ENCODE assay signal across 11 cellular contexts in the genomic region with DNA sequence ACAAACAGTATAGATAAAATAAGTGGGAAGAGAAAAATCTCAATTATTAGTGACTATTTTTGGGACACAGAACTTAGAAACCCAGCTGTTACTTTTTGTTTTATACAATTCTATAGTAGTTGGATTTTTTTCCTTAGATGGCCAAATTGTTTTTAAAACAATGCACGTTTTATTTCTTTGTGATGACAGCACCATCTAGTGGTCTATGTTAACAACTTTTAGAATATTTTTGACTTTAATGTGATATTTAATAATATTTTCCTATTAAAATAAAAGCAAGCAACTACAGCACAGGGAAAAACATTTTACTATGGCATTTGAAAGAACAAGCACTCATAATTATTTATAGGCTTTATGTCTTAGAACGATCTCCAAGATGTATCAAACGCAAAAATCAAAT. TPM values are rescaled to one million over a fixed set of nuclear protein-coding genes. Genes with fewer than 3 reads are reported as not detected.
DNase-seq lines count a peak whose midpoint lies in the region; ATAC-seq, FAIRE-seq and TF ChIP-seq lines count a peak whose summit lies in the region.
"Had no signal": no experiment of that assay in that cellular context is flagged by ENCODE, and none has a peak within 500 bp of the region (broad histone marks: within the 10 kb centered on the region; RNA-seq: fewer than 3 reads in every experiment).

No MANE protein-coding gene starts in this region.

- H3K9me3 ChIP-seq in gastroesophageal sphincter (peaks cover 0 to 10% (median 0%) of the 10 kb centered on the region in 3 donors), thyroid gland (no peaks in the 10 kb centered on the region)

- TF ChIP-seq EP300 in gastroesophageal sphincter (IDR thresholded peaks at IDR 0.05): no peak

- H3K4me1 ChIP-seq in gastroesophageal sphincter: no peaks in the 10 kb centered on the region
- H3K4me1 ChIP-seq in thyroid gland: no peaks in the 10 kb centered on the region

- no peaks in the 10 kb centered on the region for H3K27me3 Mint-ChIP-seq in activated CD8-positive, alpha-beta memory T cell treated with anti-CD3 and anti-CD28 coated beads, Interleukin-2, amount 10 ng/mL, durations not matched to agents 7 days and 5 days

- FAIRE-seq in RCC 7860 (lab: Jason Lieb, UNC): peak; percentile 66
- FAIRE-seq: GM12891 had no signal

- no peaks in the 10 kb centered on the region for H3K4me1 Mint-ChIP-seq in activated CD8-positive, alpha-beta memory T cell treated with anti-CD3 and anti-CD28 coated beads, Interleukin-2, amount 10 ng/mL, durations not matched to agents 7 days and 5 days

- H3K27ac Mint-ChIP-seq in activated CD8-positive, alpha-beta memory T cell treated with anti-CD3 and anti-CD28 coated beads, Interleukin-2, amount 10 ng/mL, durations not matched to agents 7 days and 5 days: no peak overlapping the region

- peak; percentile 11 for TF ChIP-seq CTCF in foreskin fibroblast (IDR thresholded peaks at IDR 0.05; ENCODE audit: low read depth, low read length)
- TF ChIP-seq CTCF in gastroesophageal sphincter (IDR thresholded peaks at IDR 0.05): peak in 1 of 4 experiments; percentile 5
- peak in 3 of 6 experiments; percentile 31 to 44 (median 36) for TF ChIP-seq CTCF in thyroid gland (IDR thresholded peaks at IDR 0.05)

- H3K36me3 ChIP-seq in gastroesophageal sphincter (no peaks in the 10 kb centered on the region), thyroid gland (no peaks in the 10 kb centered on the region)

- CTCF ChIA-PET in activated CD8-positive, alpha-beta memory T cell treated with anti-CD3 and anti-CD28 coated beads, Interleukin-2, amount 10 ng/mL, durations not matched to agents 7 days and 5 days (lab: Charles Lee): interaction anchor here (0.6 to 1.7 kb wide), 5 partner anchors 12 to 1198 kb away, joined by 3 to 5 read pairs (median 3); no protein-coding TSS in a partner anchor

- no peak for ATAC-seq in gastroesophageal sphincter
- no peak for ATAC-seq in GM18873 (IDR thresholded peaks at IDR 0.05; ENCODE audit: low FRiP score, unreplicated experiment)
- ATAC-seq in activated CD8-positive, alpha-beta memory T cell treated with anti-CD3 and anti-CD28 coated beads, Interleukin-2, amount 10 ng/mL, durations not matched to agents 7 days and 5 days: no peak

- H3K27me3 ChIP-seq in gastroesophageal sphincter (no peaks in the 10 kb centered on the region), thyroid gland (no peaks in the 10 kb centered on the region)

- DNase-seq in A172 (ENCODE audit: low spot score): peak; percentile 11
- peak; percentile 33 for DNase-seq in GM03348 (ENCODE audit: low spot score)
- DNase-seq in RCC 7860 (ENCODE audit: low spot score): peak; percentile 37
- peak; percentile 1 to 36 for DNase-seq in foreskin fibroblast
- DNase-seq in thyroid gland: no peak
- DNase-seq in activated CD8-positive, alpha-beta memory T cell treated with anti-CD3 and anti-CD28 coated beads, Interleukin-2, amount 10 ng/mL, durations not matched to agents 7 days and 5 days: no peak
- DNase-seq: anterior cingulate cortex, NCI-H1436 had no signal

- H3K27ac ChIP-seq in gastroesophageal sphincter (no peak overlapping the region), thyroid gland (no peak overlapping the region)

- H3K4me3 ChIP-seq in foreskin fibroblast (ENCODE audit: low read depth in 1 of 2, low read length in 2 of 2): no peak overlapping the region
- no peak overlapping the region for H3K4me3 ChIP-seq in gastroesophageal sphincter
- no peak overlapping the region for H3K4me3 ChIP-seq in thyroid gland (replicated peaks in 1 of 3)

- intact Hi-C loops in thyroid gland (cut with DNase I): no loop called here

- H3K4me3 Mint-ChIP-seq in activated CD8-positive, alpha-beta memory T cell treated with anti-CD3 and anti-CD28 coated beads, Interleukin-2, amount 10 ng/mL, durations not matched to agents 7 days and 5 days: no peak overlapping the region

- H3K36me3 Mint-ChIP-seq in activated CD8-positive, alpha-beta memory T cell treated with anti-CD3 and anti-CD28 coated beads, Interleukin-2, amount 10 ng/mL, durations not matched to agents 7 days and 5 days: no peaks in the 10 kb centered on the region

- peaks cover 2% of the 10 kb centered on the region for H3K9me3 Mint-ChIP-seq in activated CD8-positive, alpha-beta memory T cell treated with anti-CD3 and anti-CD28 coated beads, Interleukin-2, amount 10 ng/mL, durations not matched to agents 7 days and 5 days (ENCODE audit: low read depth)

- 44 to 55% methylated on average over 3 of the region's 3 CpGs for WGBS in gastroesophageal sphincter (ENCODE audit: low coverage in 1 of 2), 2 donors
- WGBS in thyroid gland, 2 donors: 55 to 56% methylated on average over 3 of the region's 3 CpGs

- TF ChIP-seq POLR2A in gastroesophageal sphincter (IDR thresholded peaks at IDR 0.05) (no peak), thyroid gland (IDR thresholded peaks at IDR 0.05) (no peak)

RNA-seq across cellular contexts. Expression of a gene that starts 5.6 kb away (rescaled TPM):
- not detected in 2 replicates for total RNA-seq in A172 (2014; rRNA removed; shearing (Covaris generic))
- total RNA-seq in gastroesophageal sphincter (under 1 TPM in 1 of 4 donors, not detected in 3; 0.17 TPM), thyroid gland (not detected)
- not detected for total RNA-seq in activated CD8-positive, alpha-beta memory T cell treated with anti-CD3 and anti-CD28 coated beads, Interleukin-2, amount 10 ng/mL, durations not matched to agents 7 days and 5 days

Comparison
In these comparisons a context has a peak if more than half of its experiments do, and no peak if none do; other contexts are left out.
1. DNase-seq: peak in A172 (single experiment), GM03348 (single experiment), RCC 7860 (single experiment) and foreskin fibroblast (2 of 2); none in thyroid gland (0 of 2) and activated CD8-positive, alpha-beta memory T cell treated with anti-CD3 and anti-CD28 coated beads, Interleukin-2, amount 10 ng/mL, durations not matched to agents 7 days and 5 days (single experiment).